ENCODE assay signal across 1 cellular context in the genomic region with DNA sequence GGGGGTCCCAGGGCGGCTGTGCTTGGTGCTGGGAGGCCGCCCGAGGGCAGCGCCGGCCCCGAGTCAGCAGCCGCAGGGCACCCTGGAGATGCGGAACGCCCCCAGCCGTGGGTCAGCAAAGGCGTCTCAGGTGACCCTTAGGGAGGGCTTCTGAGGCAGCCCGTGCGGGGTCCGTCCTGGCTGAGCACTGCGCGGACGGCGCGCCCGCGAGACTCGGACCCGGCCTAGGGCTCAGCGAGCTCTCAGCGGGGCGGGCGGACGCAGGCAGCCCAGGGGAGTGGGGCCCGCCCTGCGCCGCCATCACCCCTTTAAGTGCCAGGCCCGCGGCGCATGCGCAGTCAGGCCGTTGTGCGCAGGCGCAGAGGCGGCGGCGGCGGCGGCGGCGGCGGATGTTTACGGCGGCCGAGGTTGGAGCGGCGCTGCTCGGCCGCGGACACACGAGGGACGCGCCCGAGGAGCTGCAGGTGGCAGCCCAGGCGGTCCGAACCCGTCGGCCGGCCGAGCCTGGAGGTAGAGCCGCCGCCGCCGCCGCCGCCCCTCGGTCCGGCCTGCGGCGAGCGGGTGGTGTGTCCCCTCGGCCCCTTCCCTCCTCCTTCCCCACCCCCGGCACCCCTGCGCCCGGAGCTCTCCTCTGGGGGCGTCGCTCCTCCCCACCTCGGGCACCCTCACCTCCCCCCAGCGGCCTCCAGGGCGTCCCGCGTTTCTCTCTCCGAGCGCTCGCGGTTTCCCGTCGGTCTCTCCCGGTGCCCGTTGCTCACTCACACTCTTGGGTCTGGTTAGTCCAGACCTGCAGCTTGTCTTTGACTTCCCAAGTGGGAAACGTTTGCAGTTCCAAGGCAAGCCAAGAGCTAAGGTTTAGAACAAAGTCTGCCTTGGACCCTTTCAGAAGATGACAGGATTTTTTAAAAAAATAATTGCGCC.
TF ChIP-seq lines count a peak whose summit lies in the region.

A gene (plus strand): TSS at position 388 of the 921 bp plus-strand sequence. CDS start 4,218 bp downstream, outside the sequence.

TF ChIP-seq in GM12878, 131 proteins besides CTCF, POLR2A, EP300 and RAD21 (continued from another document):
- TF ChIP-seq, protein P1, sequence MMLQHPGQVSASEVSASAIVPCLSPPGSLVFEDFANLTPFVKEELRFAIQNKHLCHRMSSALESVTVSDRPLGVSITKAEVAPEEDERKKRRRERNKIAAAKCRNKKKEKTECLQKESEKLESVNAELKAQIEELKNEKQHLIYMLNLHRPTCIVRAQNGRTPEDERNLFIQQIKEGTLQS (IDR thresholded peaks at IDR 0.05; ENCODE audit: borderline replicate concordance, extremely low read depth, low read depth, low read length): no peak
- TF ChIP-seq TARDBP (IDR thresholded peaks at IDR 0.05; ENCODE audit: borderline replicate concordance) (no peak), SUPT20H (IDR thresholded peaks at IDR 0.05; ENCODE audit: borderline replicate concordance, control insufficient read depth, low read depth, low read length) (no peak), FOXM1 (IDR thresholded peaks at IDR 0.05; ENCODE audit: low read depth, low read length) (no peak), WRNIP1 (IDR thresholded peaks at IDR 0.05; ENCODE audit: borderline replicate concordance, low read depth, low read length) (no peak), POLR2AphosphoS5 (IDR thresholded peaks at IDR 0.05; ENCODE audit: low read length) (peak; percentile 43; the same call in 1 of the 2 replicates), ZNF207 (IDR thresholded peaks at IDR 0.05; ENCODE audit: borderline replicate concordance) (peak; percentile 64; the same call in 1 of the 2 replicates), ETV6 (conservative IDR thresholded peaks at IDR 0.05 in 1 of 2, IDR thresholded peaks at IDR 0.05 in 1 of 2; ENCODE audit: borderline replicate concordance in 1 of 2, low read depth in 1 of 2) (no peak), CHD2 (IDR thresholded peaks at IDR 0.05; ENCODE audit: borderline replicate concordance, low read depth, low read length) (no peak)
- TF ChIP-seq, protein P2, sequence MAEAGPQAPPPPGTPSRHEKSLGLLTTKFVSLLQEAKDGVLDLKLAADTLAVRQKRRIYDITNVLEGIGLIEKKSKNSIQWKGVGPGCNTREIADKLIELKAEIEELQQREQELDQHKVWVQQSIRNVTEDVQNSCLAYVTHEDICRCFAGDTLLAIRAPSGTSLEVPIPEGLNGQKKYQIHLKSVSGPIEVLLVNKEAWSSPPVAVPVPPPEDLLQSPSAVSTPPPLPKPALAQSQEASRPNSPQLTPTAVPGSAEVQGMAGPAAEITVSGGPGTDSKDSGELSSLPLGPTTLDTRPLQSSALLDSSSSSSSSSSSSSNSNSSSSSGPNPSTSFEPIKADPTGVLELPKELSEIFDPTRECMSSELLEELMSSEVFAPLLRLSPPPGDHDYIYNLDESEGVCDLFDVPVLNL (IDR thresholded peaks at IDR 0.05; ENCODE audit: low read depth, low read length): no peak
- TF ChIP-seq, protein P3, sequence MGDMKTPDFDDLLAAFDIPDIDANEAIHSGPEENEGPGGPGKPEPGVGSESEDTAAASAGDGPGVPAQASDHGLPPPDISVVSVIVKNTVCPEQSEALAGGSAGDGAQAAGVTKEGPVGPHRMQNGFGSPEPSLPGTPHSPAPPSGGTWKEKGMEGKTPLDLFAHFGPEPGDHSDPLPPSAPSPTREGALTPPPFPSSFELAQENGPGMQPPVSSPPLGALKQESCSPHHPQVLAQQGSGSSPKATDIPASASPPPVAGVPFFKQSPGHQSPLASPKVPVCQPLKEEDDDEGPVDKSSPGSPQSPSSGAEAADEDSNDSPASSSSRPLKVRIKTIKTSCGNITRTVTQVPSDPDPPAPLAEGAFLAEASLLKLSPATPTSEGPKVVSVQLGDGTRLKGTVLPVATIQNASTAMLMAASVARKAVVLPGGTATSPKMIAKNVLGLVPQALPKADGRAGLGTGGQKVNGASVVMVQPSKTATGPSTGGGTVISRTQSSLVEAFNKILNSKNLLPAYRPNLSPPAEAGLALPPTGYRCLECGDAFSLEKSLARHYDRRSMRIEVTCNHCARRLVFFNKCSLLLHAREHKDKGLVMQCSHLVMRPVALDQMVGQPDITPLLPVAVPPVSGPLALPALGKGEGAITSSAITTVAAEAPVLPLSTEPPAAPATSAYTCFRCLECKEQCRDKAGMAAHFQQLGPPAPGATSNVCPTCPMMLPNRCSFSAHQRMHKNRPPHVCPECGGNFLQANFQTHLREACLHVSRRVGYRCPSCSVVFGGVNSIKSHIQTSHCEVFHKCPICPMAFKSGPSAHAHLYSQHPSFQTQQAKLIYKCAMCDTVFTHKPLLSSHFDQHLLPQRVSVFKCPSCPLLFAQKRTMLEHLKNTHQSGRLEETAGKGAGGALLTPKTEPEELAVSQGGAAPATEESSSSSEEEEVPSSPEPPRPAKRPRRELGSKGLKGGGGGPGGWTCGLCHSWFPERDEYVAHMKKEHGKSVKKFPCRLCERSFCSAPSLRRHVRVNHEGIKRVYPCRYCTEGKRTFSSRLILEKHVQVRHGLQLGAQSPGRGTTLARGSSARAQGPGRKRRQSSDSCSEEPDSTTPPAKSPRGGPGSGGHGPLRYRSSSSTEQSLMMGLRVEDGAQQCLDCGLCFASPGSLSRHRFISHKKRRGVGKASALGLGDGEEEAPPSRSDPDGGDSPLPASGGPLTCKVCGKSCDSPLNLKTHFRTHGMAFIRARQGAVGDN (IDR thresholded peaks at IDR 0.05): peak; percentile 95
- TF ChIP-seq, protein P4, sequence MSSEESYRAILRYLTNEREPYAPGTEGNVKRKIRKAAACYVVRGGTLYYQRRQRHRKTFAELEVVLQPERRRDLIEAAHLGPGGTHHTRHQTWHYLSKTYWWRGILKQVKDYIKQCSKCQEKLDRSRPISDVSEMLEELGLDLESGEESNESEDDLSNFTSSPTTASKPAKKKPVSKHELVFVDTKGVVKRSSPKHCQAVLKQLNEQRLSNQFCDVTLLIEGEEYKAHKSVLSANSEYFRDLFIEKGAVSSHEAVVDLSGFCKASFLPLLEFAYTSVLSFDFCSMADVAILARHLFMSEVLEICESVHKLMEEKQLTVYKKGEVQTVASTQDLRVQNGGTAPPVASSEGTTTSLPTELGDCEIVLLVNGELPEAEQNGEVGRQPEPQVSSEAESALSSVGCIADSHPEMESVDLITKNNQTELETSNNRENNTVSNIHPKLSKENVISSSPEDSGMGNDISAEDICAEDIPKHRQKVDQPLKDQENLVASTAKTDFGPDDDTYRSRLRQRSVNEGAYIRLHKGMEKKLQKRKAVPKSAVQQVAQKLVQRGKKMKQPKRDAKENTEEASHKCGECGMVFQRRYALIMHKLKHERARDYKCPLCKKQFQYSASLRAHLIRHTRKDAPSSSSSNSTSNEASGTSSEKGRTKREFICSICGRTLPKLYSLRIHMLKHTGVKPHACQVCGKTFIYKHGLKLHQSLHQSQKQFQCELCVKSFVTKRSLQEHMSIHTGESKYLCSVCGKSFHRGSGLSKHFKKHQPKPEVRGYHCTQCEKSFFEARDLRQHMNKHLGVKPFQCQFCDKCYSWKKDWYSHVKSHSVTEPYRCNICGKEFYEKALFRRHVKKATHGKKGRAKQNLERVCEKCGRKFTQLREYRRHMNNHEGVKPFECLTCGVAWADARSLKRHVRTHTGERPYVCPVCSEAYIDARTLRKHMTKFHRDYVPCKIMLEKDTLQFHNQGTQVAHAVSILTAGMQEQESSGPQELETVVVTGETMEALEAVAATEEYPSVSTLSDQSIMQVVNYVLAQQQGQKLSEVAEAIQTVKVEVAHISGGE (CRISPR knock-in tag; IDR thresholded peaks at IDR 0.05): no peak
